Comparison of ENCODE assay signal across 10 cellular contexts in genomic region chr13:48161530-48162179, GRCh38.
A peak's percentile ranks its signal among the peaks of the same experiment; 100 is the strongest.
DNase-seq lines count a peak whose midpoint lies in the region; ATAC-seq and TF ChIP-seq lines count a peak whose summit lies in the region.
"Had no signal": no experiment of that assay in that cellular context is flagged by ENCODE, and none has a peak within 500 bp of the region (broad histone marks: within the 10 kb centered on the region; RNA-seq: fewer than 3 reads in every experiment).

No MANE protein-coding gene starts in this region.

- no peak overlapping the region for H2BK120ac ChIP-seq in mesenchymal stem cell (ENCODE audit: low read depth, low read length)

- H3K27ac ChIP-seq in RWPE1 (peak overlapping the region; percentile 75), mesenchymal stem cell (ENCODE audit: low read length, poor library complexity, severe bottlenecking) (no peak overlapping the region), upper lobe of left lung (peak overlapping the region; percentile 83 to 88 (median 85)), OCI-LY7 (ENCODE audit: low read depth, low read length, poor library complexity, severe bottlenecking) (no peak overlapping the region)

- H2BK15ac ChIP-seq in mesenchymal stem cell (ENCODE audit: low read depth, poor library complexity, severe bottlenecking): no peak overlapping the region

- 95% methylated on average over 5 of the region's 5 CpGs for WGBS in mesenchymal stem cell
- WGBS in upper lobe of left lung, 2 donors: 54 to 73% methylated on average over 5 of the region's 5 CpGs

- H3K79me1 ChIP-seq in mesenchymal stem cell (replicated peaks; ENCODE audit: low read length, poor library complexity, severe bottlenecking): no peaks in the 10 kb centered on the region

- no peak overlapping the region for H3K4me3 Mint-ChIP-seq in T-helper 2 cell treated with Interferon-gamma antibody and Interleukin-4, amounts not matched to agents 5 μg/mL and 100 μg/mL, for 36 hours

- H3K36me3 Mint-ChIP-seq in T-helper 2 cell treated with Interferon-gamma antibody and Interleukin-4, amounts not matched to agents 5 μg/mL and 100 μg/mL, for 36 hours (ENCODE audit: low read depth): no peaks in the 10 kb centered on the region

- no peak overlapping the region for H3K18ac ChIP-seq in mesenchymal stem cell (ENCODE audit: low read depth in 1 of 2, low read length in 2 of 2)

- H3K9me3 Mint-ChIP-seq in T-helper 2 cell treated with Interferon-gamma antibody and Interleukin-4, amounts not matched to agents 5 μg/mL and 100 μg/mL, for 36 hours: no peaks in the 10 kb centered on the region

- no peak overlapping the region for H3K4me2 ChIP-seq in mesenchymal stem cell (ENCODE audit: low read length, poor library complexity, severe bottlenecking)
- no peak overlapping the region for H3K4me2 ChIP-seq in OCI-LY7 (ENCODE audit: low read length)
- H3K4me2 ChIP-seq: SK-N-SH had no signal

- H3K4me1 ChIP-seq in mesenchymal stem cell (ENCODE audit: control insufficient read depth, insufficient read depth, low read depth, low read length) (peaks cover 15% of the 10 kb centered on the region), upper lobe of left lung (peaks cover 9 to 44% (median 36%) of the 10 kb centered on the region in 4 donors), OCI-LY7 (ENCODE audit: insufficient read depth, low read length, poor library complexity, severe bottlenecking) (peaks cover 4% of the 10 kb centered on the region)

- H3K9me2 ChIP-seq in OCI-LY7 (ENCODE audit: insufficient read depth, low read length): no peaks in the 10 kb centered on the region
- H3K9me2 ChIP-seq: SK-N-SH had no signal

- ATAC-seq in upper lobe of left lung (ENCODE audit: low FRiP score in 2 of 2): peak; percentile 84 to 89
- ATAC-seq: left colon had no signal

- no peak overlapping the region for H4K91ac ChIP-seq in mesenchymal stem cell (ENCODE audit: low read length)

- peak in 1 of 4 donors; percentile 53 for TF ChIP-seq POLR2A in upper lobe of left lung (IDR thresholded peaks at IDR 0.05)

- no peaks in the 10 kb centered on the region for H3K79me2 ChIP-seq in OCI-LY7 (ENCODE audit: insufficient read depth, low read depth, low read length)

- H2AFZ ChIP-seq in mesenchymal stem cell (ENCODE audit: low read depth, low read length) (no peak overlapping the region), OCI-LY7 (ENCODE audit: low read length) (no peak overlapping the region)

- CTCF ChIA-PET in RWPE1 (lab: Yijun Ruan, JAX): interaction anchor here (0.6 to 0.7 kb wide), 3 partner anchors 35 to 385 kb away, joined by 3 to 5 read pairs (median 3); partner anchors contain the start of gene MED4
- CTCF ChIA-PET in OCI-LY7 (lab: Charles Lee; ENCODE audit: unreplicated experiment): no interaction called here

- no peaks in the 10 kb centered on the region for H4K20me1 ChIP-seq in OCI-LY7 (ENCODE audit: insufficient read depth, low read length)

- H3K4ac ChIP-seq in mesenchymal stem cell (ENCODE audit: low read depth in 1 of 2, low read length in 2 of 2): no peak overlapping the region

- peak in 2 of 4 donors; percentile 36 to 62 for TF ChIP-seq EP300 in upper lobe of left lung (IDR thresholded peaks at IDR 0.05)

- H3K4me3 ChIP-seq in mesenchymal stem cell (ENCODE audit: insufficient read depth in 1 of 2, low read depth in 1 of 2, low read length in 2 of 2) (no peak overlapping the region), upper lobe of left lung (no peak overlapping the region), MG63 (no peak overlapping the region), OCI-LY7 (ENCODE audit: low read depth, low read length, poor library complexity, severe bottlenecking) (no peak overlapping the region)

- no peak overlapping the region for H3K27ac Mint-ChIP-seq in T-helper 2 cell treated with Interferon-gamma antibody and Interleukin-4, amounts not matched to agents 5 μg/mL and 100 μg/mL, for 36 hours

- no peak overlapping the region for H3K23ac ChIP-seq in mesenchymal stem cell (ENCODE audit: low read length in 2 of 2)

- peaks cover 12% of the 10 kb centered on the region for H3K27me3 Mint-ChIP-seq in T-helper 2 cell treated with Interferon-gamma antibody and Interleukin-4, amounts not matched to agents 5 μg/mL and 100 μg/mL, for 36 hours (ENCODE audit: low read depth)

- no peak overlapping the region for H2BK12ac ChIP-seq in mesenchymal stem cell (ENCODE audit: low read length in 2 of 2)

- POLR2A ChIA-PET in RWPE1 (lab: Yijun Ruan, JAX; ENCODE audit: low non-redundant PET): interaction anchor here (0.9 kb wide), 1 partner anchor 71 kb away, joined by 4 read pairs; the partner anchor contains the start of gene ITM2B
- POLR2A ChIA-PET in OCI-LY7 (lab: Charles Lee): interaction anchor here (0.7 to 1.2 kb wide), 4 partner anchors 8 to 19 kb away, joined by 3 to 4 read pairs (median 4); no protein-coding TSS in a partner anchor

- H2BK5ac ChIP-seq in mesenchymal stem cell (ENCODE audit: low read depth, low read length, poor library complexity, severe bottlenecking): no peak overlapping the region

- H3K4me1 Mint-ChIP-seq in T-helper 2 cell treated with Interferon-gamma antibody and Interleukin-4, amounts not matched to agents 5 μg/mL and 100 μg/mL, for 36 hours (ENCODE audit: low read depth): peaks cover 10% of the 10 kb centered on the region

- H3K14ac ChIP-seq in mesenchymal stem cell (ENCODE audit: low read length in 2 of 2): no peak overlapping the region

- H3K27me3 ChIP-seq in mesenchymal stem cell (ENCODE audit: control insufficient read depth in 1 of 2, insufficient read depth in 1 of 2, low read length in 2 of 2) (no peaks in the 10 kb centered on the region), upper lobe of left lung (no peaks in the 10 kb centered on the region), MG63 (no peaks in the 10 kb centered on the region)

- no TSS peak for BruUV-seq in OCI-LY7 (replicated peaks; lab: Mats Ljungman, UMichigan)

- no peak for TF ChIP-seq CTCF in RWPE1 (conservative IDR thresholded peaks at IDR 0.05; ENCODE audit: low read depth)
- no peak for TF ChIP-seq CTCF in upper lobe of left lung (IDR thresholded peaks at IDR 0.05)
- no peak for TF ChIP-seq CTCF in OCI-LY7 (conservative IDR thresholded peaks at IDR 0.05; ENCODE audit: low read length)

- peak overlapping the region; percentile 83 for H2AK5ac ChIP-seq in mesenchymal stem cell (ENCODE audit: low read length, severe bottlenecking)

- intact Hi-C loops in OCI-LY7 (cut with micrococcal nuclease; ENCODE audit: unreplicated experiment): no loop called here

- H3K9me3 ChIP-seq in mesenchymal stem cell (ENCODE audit: control insufficient read depth, low read length): no peaks in the 10 kb centered on the region
- no peaks in the 10 kb centered on the region for H3K9me3 ChIP-seq in upper lobe of left lung
- no peaks in the 10 kb centered on the region for H3K9me3 ChIP-seq in MG63
- no peaks in the 10 kb centered on the region for H3K9me3 ChIP-seq in OCI-LY7 (ENCODE audit: low read length)
- H3K9me3 ChIP-seq: SK-N-SH had no signal

- H3K36me3 ChIP-seq in mesenchymal stem cell (ENCODE audit: control insufficient read depth in 1 of 2, insufficient read depth in 2 of 2, low read depth in 1 of 2, low read length in 2 of 2) (no peaks in the 10 kb centered on the region), upper lobe of left lung (no peaks in the 10 kb centered on the region), MG63 (no peaks in the 10 kb centered on the region), OCI-LY7 (ENCODE audit: insufficient read depth, low read length) (no peaks in the 10 kb centered on the region)

- DNase-seq in RWPE1 (ENCODE audit: low spot score): no peak
- DNase-seq in dermis microvascular lymphatic vessel endothelial cell (ENCODE audit: low read depth in 2 of 2): peak; percentile 78 to 89
- no peak for DNase-seq in mesenchymal stem cell
- DNase-seq in upper lobe of left lung: peak in 1 of 2 donors; percentile 85
- DNase-seq in T-helper 2 cell treated with Interferon-gamma antibody and Interleukin-4, amounts not matched to agents 5 μg/mL and 100 μg/mL, for 36 hours (ENCODE audit: low spot score): no peak
- DNase-seq in MG63: no peak
- DNase-seq in OCI-LY7 (ENCODE audit: low spot score): no peak
- DNase-seq: SK-N-SH; stimulated activated CD4-positive, alpha-beta T cell treated with anti-CD3 and anti-CD28 coated beads, Interleukin-4, amount 100 ng/mL, for 24 hours had no signal

- peak overlapping the region; percentile 76 for H3K9ac ChIP-seq in mesenchymal stem cell (ENCODE audit: low read length)
- H3K9ac ChIP-seq: SK-N-SH had no signal

- no peak overlapping the region for H4K8ac ChIP-seq in mesenchymal stem cell (ENCODE audit: low read length)

Comparison
In these comparisons a context has a peak if more than half of its experiments do, and no peak if none do; other contexts are left out.
1. DNase-seq: peak in dermis microvascular lymphatic vessel endothelial cell (2 of 2); none in RWPE1 (single experiment), mesenchymal stem cell (single experiment), T-helper 2 cell treated with Interferon-gamma antibody and Interleukin-4, amounts not matched to agents 5 μg/mL and 100 μg/mL, for 36 hours (single experiment), MG63 (single experiment) and OCI-LY7 (single experiment).
2. H3K27ac ChIP-seq: peak in RWPE1 (single experiment) and upper lobe of left lung (4 of 4); none in mesenchymal stem cell (single experiment) and OCI-LY7 (single experiment).